ENCODE assay signal across 8 cellular contexts in the genomic region with DNA sequence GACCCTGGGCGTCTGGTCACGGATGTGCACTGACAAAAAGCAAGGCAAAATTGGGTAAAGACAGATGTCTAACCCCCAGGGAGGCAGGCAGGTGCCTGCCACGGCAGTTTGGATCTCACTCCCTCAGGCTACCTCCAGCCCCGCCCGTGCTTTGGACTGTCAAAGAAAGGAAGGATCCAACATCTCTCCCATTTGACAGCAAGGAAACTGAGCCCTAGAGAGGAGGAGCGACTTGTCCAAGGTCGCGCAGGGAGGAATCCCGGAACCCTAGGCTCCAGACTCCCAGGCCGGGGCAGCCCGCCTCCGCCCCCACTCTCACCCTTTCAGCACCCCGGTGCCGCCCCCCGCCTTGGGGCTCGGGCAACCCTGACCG. TPM values are rescaled to one million over a fixed set of nuclear protein-coding genes. Genes with fewer than 3 reads are reported as not detected.
DNase-seq lines count a peak whose midpoint lies in the region; ATAC-seq and TF ChIP-seq lines count a peak whose summit lies in the region.

No MANE protein-coding gene starts in this region.

- intact Hi-C loops in thyroid gland (cut with DNase I) = loop anchor here (5.0 kb wide), 1 partner anchor 202 kb away; the partner anchor contains the start of gene SCAI

- DNase-seq in NOMO-1 treated with dmso at 0.1 percent for 144 hours (lab: John Stamatoyannopoulos, UW; ENCODE audit: unreplicated experiment) (peak; percentile 39), NOMO-1 treated with DMSO at 0.1 percent for 48 hours (lab: John Stamatoyannopoulos, UW; ENCODE audit: unreplicated experiment) (no peak), MG63 (no peak), astrocyte of the cerebellum (ENCODE audit: low read depth) (no peak), left lobe of liver (ENCODE audit: low spot score) (no peak), thyroid gland (no peak), T1000 (lab: John Stamatoyannopoulos, UW) (no peak)

- peaks cover 6 to 9% of the 10 kb centered on the region in 2 donors for H3K4me1 ChIP-seq in thyroid gland

- H3K27me3 ChIP-seq in MG63 (no peaks in the 10 kb centered on the region), thyroid gland (no peaks in the 10 kb centered on the region)

- H3K9me3 ChIP-seq in MG63 (no peaks in the 10 kb centered on the region), thyroid gland (no peaks in the 10 kb centered on the region)

- ATAC-seq in GM21825 (IDR thresholded peaks at IDR 0.05; ENCODE audit: unreplicated experiment) (peak; percentile 41), left lobe of liver (peak; percentile 63)

- WGBS in thyroid gland, 2 donors = 0 to 1% methylated on average over 5 to 17 of the region's 17 CpGs

- peak overlapping the region; percentile 83 to 96 (median 87) for H3K27ac ChIP-seq in thyroid gland

- H3K36me3 ChIP-seq in MG63 = peaks cover 17% of the 10 kb centered on the region
- no peaks in the 10 kb centered on the region for H3K36me3 ChIP-seq in thyroid gland

- no peak for TF ChIP-seq POLR2A in thyroid gland (IDR thresholded peaks at IDR 0.05)

- H3K4me3 ChIP-seq in MG63 (peak overlapping the region; percentile 94), astrocyte of the cerebellum (ENCODE audit: low read depth, low read length) (peak overlapping the region; percentile 94), thyroid gland (replicated peaks in 1 of 3) (peak overlapping the region; percentile 60 to 71 (median 66))

- in situ Hi-C loops in astrocyte of the cerebellum (cut with HindIII; ENCODE audit: low sequenced_read_pairs) = no loop called here

- no peak for TF ChIP-seq CTCF in astrocyte of the cerebellum (IDR thresholded peaks at IDR 0.05; ENCODE audit: low read depth, low read length, missing control alignments)
- TF ChIP-seq CTCF in thyroid gland (IDR thresholded peaks at IDR 0.05) = no peak

RNA-seq across cellular contexts. Expression of gene GOLGA1, which starts 0.4 kb away (rescaled TPM):
- total RNA-seq in MG63 (2014; rRNA removed; shearing (Covaris generic); ENCODE audit: low replicate concordance) = 13.3 and 14.6 TPM in 2 replicates
- 12.6 TPM for total RNA-seq in left lobe of liver
- total RNA-seq in thyroid gland = 10 to 100 TPM; 15.3 to 27.7 (median 18.6) TPM
